Comparison of ENCODE assay signal across 8 cellular contexts in the genomic region with DNA sequence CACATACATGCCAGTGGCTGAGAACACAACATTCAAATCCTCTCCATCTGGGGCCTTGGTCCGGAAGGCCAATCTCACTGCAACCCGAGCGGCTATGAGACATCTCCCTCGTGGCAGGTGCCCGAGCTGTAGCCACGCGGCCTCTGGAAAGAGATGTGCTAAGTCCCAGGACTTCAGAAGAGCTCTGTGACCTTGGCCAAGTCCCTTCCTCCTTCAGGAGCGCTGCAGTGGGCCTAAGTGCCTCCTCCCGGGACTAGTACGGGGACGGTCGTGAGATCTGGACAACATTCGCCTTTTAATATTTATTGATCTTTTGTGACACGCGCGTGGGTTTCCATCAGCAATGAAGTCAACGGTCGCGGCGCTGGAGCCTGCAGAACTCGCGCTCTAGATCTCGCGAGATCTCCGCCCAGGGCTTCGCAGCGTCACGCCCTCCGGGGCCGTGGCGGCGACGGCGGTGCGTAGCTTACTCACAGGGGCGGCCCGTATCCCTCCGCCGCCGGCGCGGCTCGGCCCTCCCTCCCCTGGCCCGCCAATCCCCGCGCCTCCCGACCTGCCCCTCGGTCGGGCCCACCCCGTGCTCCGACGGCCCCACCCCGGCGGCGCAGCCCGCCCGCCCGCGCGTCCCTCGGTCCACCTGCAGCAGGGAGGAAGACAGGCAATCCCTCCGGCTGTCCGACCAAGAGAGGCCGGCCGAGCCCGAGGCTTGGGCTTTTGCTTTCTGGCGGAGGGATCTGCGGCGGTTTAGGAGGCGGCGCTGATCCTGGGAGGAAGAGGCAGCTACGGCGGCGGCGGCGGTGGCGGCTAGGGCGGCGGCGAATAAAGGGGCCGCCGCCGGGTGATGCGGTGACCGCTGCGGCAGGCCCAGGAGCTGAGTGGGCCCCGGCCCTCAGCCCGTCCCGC. TPM values are rescaled to one million over a fixed set of nuclear protein-coding genes. Genes with fewer than 3 reads are reported as not detected.
DNase-seq lines count a peak whose midpoint lies in the region; ATAC-seq, FAIRE-seq and TF ChIP-seq lines count a peak whose summit lies in the region.

A gene (plus strand): TSS at position 588 of the 903 bp plus-strand sequence. CDS start 453 bp downstream, outside the sequence.

- FAIRE-seq in H54 (lab: Jason Lieb, UNC), result peak; percentile 65

- peak within 1 kb of the TSS; percentile 100 for H2AFZ ChIP-seq in Loucy (ENCODE audit: low read length)

- peaks cover 8% of the 10 kb centered on the region for H3K27me3 ChIP-seq in Loucy (ENCODE audit: insufficient read depth, low read length, poor library complexity, severe bottlenecking)
- no peaks in the 10 kb centered on the region for H3K27me3 ChIP-seq in RWPE2 (ENCODE audit: insufficient read depth, poor library complexity, severe bottlenecking)

- TF ChIP-seq POLR2A in H54 (IDR thresholded peaks at IDR 0.05; ENCODE audit: low read depth, low read length), result peak; percentile 54

- H3K9me3 Mint-ChIP-seq in activated T-helper 2 cell treated with anti-CD3 and anti-CD28 coated beads, Interferon-gamma antibody, Interleukin-2, Interleukin-4, amounts not matched to agents 10 μg/mL and 5 μg/mL and 100 μg/mL, durations not matched to agents 14 hours and 24 hours and 36 hours, result no peaks in the 10 kb centered on the region
- no peaks in the 10 kb centered on the region for H3K9me3 Mint-ChIP-seq in naive thymus-derived CD8-positive, alpha-beta T cell
- no peaks in the 10 kb centered on the region for H3K9me3 Mint-ChIP-seq in stimulated activated naive B cell treated with anti-CD40 and anti-IgM and Interleukin-4, amounts not matched to agents 10 μg/mL and 1 μg/mL and 100 μg/mL, for 72 hours

- H3K27me3 Mint-ChIP-seq in activated T-helper 2 cell treated with anti-CD3 and anti-CD28 coated beads, Interferon-gamma antibody, Interleukin-2, Interleukin-4, amounts not matched to agents 10 μg/mL and 5 μg/mL and 100 μg/mL, durations not matched to agents 14 hours and 24 hours and 36 hours (ENCODE audit: low read depth), result no peaks in the 10 kb centered on the region
- no peaks in the 10 kb centered on the region for H3K27me3 Mint-ChIP-seq in naive thymus-derived CD8-positive, alpha-beta T cell
- no peaks in the 10 kb centered on the region for H3K27me3 Mint-ChIP-seq in stimulated activated naive B cell treated with anti-CD40 and anti-IgM and Interleukin-4, amounts not matched to agents 10 μg/mL and 1 μg/mL and 100 μg/mL, for 72 hours

- ATAC-seq in RWPE2 (ENCODE audit: low read depth), result peak; percentile 90
- ATAC-seq in naive thymus-derived CD8-positive, alpha-beta T cell, result peak; percentile 74 to 82
- ATAC-seq in stimulated activated naive B cell treated with anti-CD40 and anti-IgM and Interleukin-4, amounts not matched to agents 10 μg/mL and 1 μg/mL and 100 μg/mL, for 72 hours (replicated peaks), result peak; percentile 86 to 90

- H3K9me3 ChIP-seq in Loucy (ENCODE audit: insufficient read depth, low read depth, low read length) (no peaks in the 10 kb centered on the region), RWPE2 (ENCODE audit: severe bottlenecking) (no peaks in the 10 kb centered on the region)

- POLR2A ChIA-PET in naive thymus-derived CD8-positive, alpha-beta T cell (lab: Charles Lee), result interaction anchor here (0.6 to 10.1 kb wide), 22 partner anchors 9 to 1096 kb away, joined by 3 to 224 read pairs (median 6); a partner anchor contains a TSS

- peaks cover 11% of the 10 kb centered on the region for H3F3A ChIP-seq in Loucy (ENCODE audit: low read depth)

- H3K27ac Mint-ChIP-seq in activated T-helper 2 cell treated with anti-CD3 and anti-CD28 coated beads, Interferon-gamma antibody, Interleukin-2, Interleukin-4, amounts not matched to agents 10 μg/mL and 5 μg/mL and 100 μg/mL, durations not matched to agents 14 hours and 24 hours and 36 hours, result peak within 1 kb of the TSS; percentile 98
- H3K27ac Mint-ChIP-seq in naive thymus-derived CD8-positive, alpha-beta T cell, result peak within 1 kb of the TSS; percentile 93 to 99 (median 96)
- H3K27ac Mint-ChIP-seq in stimulated activated naive B cell treated with anti-CD40 and anti-IgM and Interleukin-4, amounts not matched to agents 10 μg/mL and 1 μg/mL and 100 μg/mL, for 72 hours, result peak within 1 kb of the TSS; percentile 99

- no peak for TF ChIP-seq CTCF in Loucy (conservative IDR thresholded peaks at IDR 0.05; ENCODE audit: low read length)
- no peak for TF ChIP-seq CTCF in RWPE2 (IDR thresholded peaks at IDR 0.05; ENCODE audit: poor library complexity, severe bottlenecking)
- no peak for TF ChIP-seq CTCF in fibroblast of mammary gland (conservative IDR thresholded peaks at IDR 0.05; ENCODE audit: control insufficient read depth, insufficient read depth, low read depth, low read length)

- peaks cover 55% of the 10 kb centered on the region for H3K79me2 ChIP-seq in Loucy (ENCODE audit: insufficient read depth, low read length)

- peaks cover 43% of the 10 kb centered on the region for H4K20me1 ChIP-seq in Loucy (ENCODE audit: insufficient read depth, low read length, poor library complexity, severe bottlenecking)

- H3K4me3 ChIP-seq in Loucy (ENCODE audit: low read length, poor library complexity, severe bottlenecking) (peak within 1 kb of the TSS; percentile 83), RWPE2 (ENCODE audit: severe bottlenecking) (peak within 1 kb of the TSS; percentile 62), fibroblast of mammary gland (ENCODE audit: control insufficient read depth, low read depth, low read length) (peak within 1 kb of the TSS; percentile 88)

- intact Hi-C loops in activated T-helper 2 cell treated with anti-CD3 and anti-CD28 coated beads, Interferon-gamma antibody, Interleukin-2, Interleukin-4, amounts not matched to agents 10 μg/mL and 5 μg/mL and 100 μg/mL, durations not matched to agents 14 hours and 24 hours and 36 hours (cut with micrococcal nuclease), result loop anchor here (1.0 to 10.0 kb wide), 10 partner anchors 42 to 1384 kb away; a partner anchor contains a TSS

- H3K4me1 ChIP-seq in Loucy (ENCODE audit: insufficient read depth, low read length, poor library complexity, severe bottlenecking) (peaks cover 43% of the 10 kb centered on the region), RWPE2 (ENCODE audit: insufficient read depth, poor library complexity, severe bottlenecking) (peaks cover 14% of the 10 kb centered on the region)

- peak within 1 kb of the TSS; percentile 97 for H3K4me2 ChIP-seq in Loucy (ENCODE audit: low read depth, low read length, poor library complexity, severe bottlenecking)

- H3K9ac ChIP-seq in Loucy (ENCODE audit: low read depth, low read length, poor library complexity, severe bottlenecking), result peak within 1 kb of the TSS; percentile 96

- H3K4me1 Mint-ChIP-seq in activated T-helper 2 cell treated with anti-CD3 and anti-CD28 coated beads, Interferon-gamma antibody, Interleukin-2, Interleukin-4, amounts not matched to agents 10 μg/mL and 5 μg/mL and 100 μg/mL, durations not matched to agents 14 hours and 24 hours and 36 hours (ENCODE audit: low read depth), result peaks cover 32% of the 10 kb centered on the region
- peaks cover 10 to 45% (median 33%) of the 10 kb centered on the region in 4 donors for H3K4me1 Mint-ChIP-seq in naive thymus-derived CD8-positive, alpha-beta T cell
- H3K4me1 Mint-ChIP-seq in stimulated activated naive B cell treated with anti-CD40 and anti-IgM and Interleukin-4, amounts not matched to agents 10 μg/mL and 1 μg/mL and 100 μg/mL, for 72 hours, result peaks cover 12 to 33% of the 10 kb centered on the region in 2 donors

- peaks cover 35% of the 10 kb centered on the region for H3K36me3 Mint-ChIP-seq in activated T-helper 2 cell treated with anti-CD3 and anti-CD28 coated beads, Interferon-gamma antibody, Interleukin-2, Interleukin-4, amounts not matched to agents 10 μg/mL and 5 μg/mL and 100 μg/mL, durations not matched to agents 14 hours and 24 hours and 36 hours (ENCODE audit: low read depth)
- peaks cover 0 to 10% (median 6%) of the 10 kb centered on the region in 3 donors for H3K36me3 Mint-ChIP-seq in naive thymus-derived CD8-positive, alpha-beta T cell
- peaks cover 13 to 24% of the 10 kb centered on the region in 2 donors for H3K36me3 Mint-ChIP-seq in stimulated activated naive B cell treated with anti-CD40 and anti-IgM and Interleukin-4, amounts not matched to agents 10 μg/mL and 1 μg/mL and 100 μg/mL, for 72 hours

- peak within 1 kb of the TSS; percentile 93 for H3K4me3 Mint-ChIP-seq in activated T-helper 2 cell treated with anti-CD3 and anti-CD28 coated beads, Interferon-gamma antibody, Interleukin-2, Interleukin-4, amounts not matched to agents 10 μg/mL and 5 μg/mL and 100 μg/mL, durations not matched to agents 14 hours and 24 hours and 36 hours (ENCODE audit: low read depth)
- H3K4me3 Mint-ChIP-seq in naive thymus-derived CD8-positive, alpha-beta T cell, result peak within 1 kb of the TSS; percentile 92 to 100 (median 99)
- peak within 1 kb of the TSS; percentile 91 to 98 for H3K4me3 Mint-ChIP-seq in stimulated activated naive B cell treated with anti-CD40 and anti-IgM and Interleukin-4, amounts not matched to agents 10 μg/mL and 1 μg/mL and 100 μg/mL, for 72 hours

- H3K9me2 ChIP-seq in Loucy (replicated peaks; ENCODE audit: low read depth, low read length), result no peaks in the 10 kb centered on the region

- DNase-seq in ELF-1 (ENCODE audit: low read depth, low spot score) (peak; percentile 96), H54 (ENCODE audit: insufficient read length, low spot score) (peak; percentile 94), RWPE2 (ENCODE audit: low spot score) (peak; percentile 97), fibroblast of mammary gland (ENCODE audit: low read depth) (peak; percentile 97)
- DNase-seq in activated T-helper 2 cell treated with anti-CD3 and anti-CD28 coated beads, Interferon-gamma antibody, Interleukin-2, Interleukin-4, amounts not matched to agents 10 μg/mL and 5 μg/mL and 100 μg/mL, durations not matched to agents 14 hours and 24 hours and 36 hours (ENCODE audit: low spot score), result peak; percentile 96
- DNase-seq in naive thymus-derived CD8-positive, alpha-beta T cell, result peak; percentile 95 to 98 (median 98)
- peak; percentile 97 for DNase-seq in stimulated activated naive B cell treated with anti-CD40 and anti-IgM and Interleukin-4, amounts not matched to agents 10 μg/mL and 1 μg/mL and 100 μg/mL, for 72 hours

- H3K27ac ChIP-seq in RWPE2 (ENCODE audit: poor library complexity, severe bottlenecking), result peak within 1 kb of the TSS; percentile 72

- H3K36me3 ChIP-seq in Loucy (ENCODE audit: insufficient read depth, low read length) (no peaks in the 10 kb centered on the region), RWPE2 (ENCODE audit: low read depth) (peaks cover 40% of the 10 kb centered on the region)

RNA-seq across cellular contexts. Expression of the gene that starts here (rescaled TPM):
- total RNA-seq in activated T-helper 2 cell treated with anti-CD3 and anti-CD28 coated beads, Interferon-gamma antibody, Interleukin-2, Interleukin-4, amounts not matched to agents 10 μg/mL and 5 μg/mL and 100 μg/mL, durations not matched to agents 14 hours and 24 hours and 36 hours, result 249 and 262 TPM in 2 replicates
- 100 to 1,000 TPM; 223 to 236 TPM for total RNA-seq in naive thymus-derived CD8-positive, alpha-beta T cell
- polyA plus RNA-seq in naive thymus-derived CD8-positive, alpha-beta T cell, result 100 to 1,000 TPM; 356 to 403 (median 359) TPM

Comparison
In these comparisons a context has a peak if more than half of its experiments do, and no peak if none do; other contexts are left out.
1. Peak in every context shown above with its lines: DNase-seq, ATAC-seq, H3K4me3 ChIP-seq and H3K27ac ChIP-seq.